20 cellular contexts compared by ENCODE assay signal in the genomic region with DNA sequence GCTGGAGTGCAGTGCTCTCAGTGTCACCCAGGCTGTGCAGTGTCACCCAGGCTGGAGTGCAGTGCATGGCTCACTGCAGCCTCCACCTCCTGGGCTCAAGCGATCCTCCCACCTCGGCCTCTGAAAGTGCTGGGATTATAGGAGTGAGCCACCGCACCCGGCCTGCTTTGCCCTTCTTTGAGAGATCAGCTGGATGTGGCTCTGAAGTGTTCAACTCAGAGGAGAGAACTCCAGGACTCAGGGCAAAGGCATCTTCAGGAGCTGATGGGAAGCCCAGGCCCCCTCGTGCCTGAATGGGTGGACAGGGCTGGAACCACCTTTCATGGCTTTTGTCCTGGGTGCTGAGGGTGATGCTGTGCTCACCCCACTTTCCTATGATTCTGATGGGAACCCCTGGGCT. TPM values are rescaled to one million over a fixed set of nuclear protein-coding genes. Genes with fewer than 3 reads are reported as not detected.
A peak's percentile ranks its signal among the peaks of the same experiment; 100 is the strongest.
DNase-seq lines count a peak whose midpoint lies in the region; ATAC-seq and TF ChIP-seq lines count a peak whose summit lies in the region.
"Had no signal": no experiment of that assay in that cellular context is flagged by ENCODE, and none has a peak within 500 bp of the region (broad histone marks: within the 10 kb centered on the region; RNA-seq: fewer than 3 reads in every experiment).

No MANE protein-coding gene starts in this region.

- H3K4me1 Mint-ChIP-seq in activated CD8-positive, alpha-beta T cell treated with anti-CD3 and anti-CD28 coated beads for 36 hours (ENCODE audit: low read depth): no peaks in the 10 kb centered on the region
- H3K4me1 Mint-ChIP-seq: naive B cell had no signal

- WGBS in heart left ventricle, 4 donors: 88 to 96% (median 93%) methylated on average over 4 to 5 of the region's 5 CpGs
- 85% methylated on average over 5 of the region's 5 CpGs for WGBS in hepatocyte (ENCODE audit: low lambda C conversion rate, missing lambda C conversion rate)

- CTCF ChIA-PET in activated CD8-positive, alpha-beta T cell treated with anti-CD3 and anti-CD28 coated beads for 36 hours (lab: Charles Lee): interaction anchor here (1.6 kb wide), 1 partner anchor 16 kb away, joined by 4 read pairs; no protein-coding TSS in a partner anchor

- POLR2A ChIA-PET in activated CD8-positive, alpha-beta T cell treated with anti-CD3 and anti-CD28 coated beads for 36 hours (lab: Charles Lee): no interaction called here

- H2AFZ ChIP-seq in hepatocyte: no peak overlapping the region

- TF ChIP-seq POLR2A in heart left ventricle (IDR thresholded peaks at IDR 0.05) (no peak), uterus (IDR thresholded peaks at IDR 0.05) (no peak)

- no peaks in the 10 kb centered on the region for H3K27me3 Mint-ChIP-seq in activated CD8-positive, alpha-beta T cell treated with anti-CD3 and anti-CD28 coated beads for 36 hours
- H3K27me3 Mint-ChIP-seq: naive B cell had no signal

- H3K27me3 ChIP-seq in heart left ventricle (no peaks in the 10 kb centered on the region), hepatocyte (no peaks in the 10 kb centered on the region), uterus (no peaks in the 10 kb centered on the region)
- H3K27me3 ChIP-seq: right atrium auricular region had no signal

- TF ChIP-seq CTCF in heart left ventricle (IDR thresholded peaks at IDR 0.05) (no peak), hepatocyte (IDR thresholded peaks at IDR 0.05; ENCODE audit: poor library complexity) (no peak), uterus (IDR thresholded peaks at IDR 0.05) (no peak)
- no peak for TF ChIP-seq CTCF in activated CD8-positive, alpha-beta T cell treated with anti-CD3 and anti-CD28 coated beads for 36 hours (IDR thresholded peaks at IDR 0.05)

- H3K27ac ChIP-seq in heart left ventricle (peak overlapping the region in 8 of 12 donors; percentile 5 to 73 (median 50)), hepatocyte (peak overlapping the region; percentile 93), uterus (peak overlapping the region; percentile 83 to 86)

- no peaks in the 10 kb centered on the region for H3K9me2 ChIP-seq in hepatocyte (replicated peaks; ENCODE audit: insufficient read depth)

- ATAC-seq in heart left ventricle (no peak), left ventricle myocardium superior (no peak), sciatic nerve (peak; percentile 27)
- ATAC-seq in activated CD8-positive, alpha-beta T cell treated with anti-CD3 and anti-CD28 coated beads for 36 hours: no peak
- ATAC-seq: activated naive CD4-positive, alpha-beta T cell treated with anti-CD3 and anti-CD28 coated beads, Interleukin-2, amount 50 U/mL, for 72 hours had no signal

- H3K9me3 Mint-ChIP-seq in activated CD8-positive, alpha-beta T cell treated with anti-CD3 and anti-CD28 coated beads for 36 hours: no peaks in the 10 kb centered on the region
- H3K9me3 Mint-ChIP-seq: activated naive CD4-positive, alpha-beta T cell treated with anti-CD3 and anti-CD28 coated beads, Interleukin-2, amount 50 U/mL, for 72 hours; activated T-helper 1 cell treated with anti-CD3 and anti-CD28 coated beads, Interleukin-12 subunit alpha, Interleukin-12 subunit beta, Interleukin-2, Interleukin-4 antibody, amounts not matched to agents 30 ng/mL and 10 ng/mL and 1 ng/mL, durations not matched to agents 14 hours and 24 hours and 36 hours; naive B cell had no signal

- H3K4me3 ChIP-seq in heart left ventricle (no peak overlapping the region), hepatocyte (no peak overlapping the region), uterus (no peak overlapping the region)
- H3K4me3 ChIP-seq: right atrium auricular region had no signal

- no peaks in the 10 kb centered on the region for H3K79me2 ChIP-seq in hepatocyte

- peaks cover 0 to 53% (median 3%) of the 10 kb centered on the region in 12 donors for H3K4me1 ChIP-seq in heart left ventricle
- peaks cover 36% of the 10 kb centered on the region for H3K4me1 ChIP-seq in hepatocyte (ENCODE audit: insufficient read depth)
- H3K4me1 ChIP-seq in uterus: peaks cover 0 to 15% of the 10 kb centered on the region in 2 donors

- H4K20me1 ChIP-seq in hepatocyte (ENCODE audit: insufficient read depth, poor library complexity, severe bottlenecking): no peaks in the 10 kb centered on the region

- DNase-seq in heart left ventricle (no peak), left ventricle myocardium superior (no peak), hepatocyte (ENCODE audit: low spot score) (no peak), sciatic nerve (ENCODE audit: low spot score) (no peak), uterus (no peak), amygdala (lab: John Stamatoyannopoulos, UW) (no peak), NOMO-1 treated with dmso at 0.1 percent for 144 hours (lab: John Stamatoyannopoulos, UW; ENCODE audit: unreplicated experiment) (no peak)
- DNase-seq in activated CD8-positive, alpha-beta T cell treated with anti-CD3 and anti-CD28 coated beads for 36 hours: no peak
- DNase-seq: 8988T; activated CD4-positive, alpha-beta T cell treated with anti-CD3 and anti-CD28 coated beads for 1 hour; DMS53; KG1; naive B cell; NCI-H1436 treated with DMSO at 0.1 percent for 48 hours; NCI-H524; SHP77 had no signal

- no peaks in the 10 kb centered on the region for H3K36me3 ChIP-seq in heart left ventricle
- H3K36me3 ChIP-seq in hepatocyte (replicated peaks; ENCODE audit: insufficient read depth, low read depth): no peaks in the 10 kb centered on the region
- no peaks in the 10 kb centered on the region for H3K36me3 ChIP-seq in uterus
- H3K36me3 ChIP-seq: right atrium auricular region had no signal

- intact Hi-C loops in heart left ventricle (cut with DNase I) (no loop called here), left ventricle myocardium superior (cut with micrococcal nuclease) (no loop called here), sciatic nerve (cut with DNase I) (no loop called here), uterus (cut with DNase I; ENCODE audit: low total_unique reads) (no loop called here)
- intact Hi-C loops in activated CD8-positive, alpha-beta T cell treated with anti-CD3 and anti-CD28 coated beads for 36 hours (cut with micrococcal nuclease): no loop called here

- no peaks in the 10 kb centered on the region for H3K36me3 Mint-ChIP-seq in activated CD8-positive, alpha-beta T cell treated with anti-CD3 and anti-CD28 coated beads for 36 hours (ENCODE audit: low read depth)
- H3K36me3 Mint-ChIP-seq: activated naive CD4-positive, alpha-beta T cell treated with anti-CD3 and anti-CD28 coated beads, Interleukin-2, amount 50 U/mL, for 72 hours; naive B cell had no signal

- H3K4me3 Mint-ChIP-seq in activated CD8-positive, alpha-beta T cell treated with anti-CD3 and anti-CD28 coated beads for 36 hours: no peak overlapping the region
- H3K4me3 Mint-ChIP-seq: activated T-helper 1 cell treated with anti-CD3 and anti-CD28 coated beads, Interleukin-12 subunit alpha, Interleukin-12 subunit beta, Interleukin-2, Interleukin-4 antibody, amounts not matched to agents 30 ng/mL and 10 ng/mL and 1 ng/mL, durations not matched to agents 14 hours and 24 hours and 36 hours; naive B cell had no signal

- H3K27ac Mint-ChIP-seq in activated CD8-positive, alpha-beta T cell treated with anti-CD3 and anti-CD28 coated beads for 36 hours: no peak overlapping the region
- H3K27ac Mint-ChIP-seq: activated naive CD4-positive, alpha-beta T cell treated with anti-CD3 and anti-CD28 coated beads, Interleukin-2, amount 50 U/mL, for 72 hours; activated T-helper 1 cell treated with anti-CD3 and anti-CD28 coated beads, Interleukin-12 subunit alpha, Interleukin-12 subunit beta, Interleukin-2, Interleukin-4 antibody, amounts not matched to agents 30 ng/mL and 10 ng/mL and 1 ng/mL, durations not matched to agents 14 hours and 24 hours and 36 hours; naive B cell had no signal

- H3K4me2 ChIP-seq in hepatocyte: no peak overlapping the region

- H3K9me3 ChIP-seq in heart left ventricle (no peaks in the 10 kb centered on the region), hepatocyte (ENCODE audit: low read depth) (no peaks in the 10 kb centered on the region), uterus (no peaks in the 10 kb centered on the region)
- H3K9me3 ChIP-seq: right atrium auricular region had no signal

RNA-seq across cellular contexts. Expression of a gene that starts 52.0 kb away (rescaled TPM):
- total RNA-seq in heart left ventricle: 10 to 100 TPM in 1 of 9 donors, 1 to 10 TPM in 8; 1.3 to 10.6 (median 2.2) TPM
- 1 to 10 TPM; 1.3 to 2.4 TPM for polyA plus RNA-seq in heart left ventricle
- total RNA-seq in left ventricle myocardium superior: 1.9 TPM
- total RNA-seq in hepatocyte: 18.1 and 22.0 TPM in 2 replicates
- 29.4 and 35.4 TPM in 2 replicates for polyA plus RNA-seq in hepatocyte
- 14.3 TPM for total RNA-seq in sciatic nerve
- 10 to 100 TPM in 3 of 4 donors, 1 to 10 TPM in 1; 3.1 to 25.1 (median 20.8) TPM for total RNA-seq in uterus
- 1 to 10 TPM in 1 of 2 experiments, under 1 TPM in 1; 0.63 to 1.0 TPM for total RNA-seq in activated CD8-positive, alpha-beta T cell treated with anti-CD3 and anti-CD28 coated beads for 36 hours
- total RNA-seq: lung microvascular endothelial cell had no signal
